In genomic region chr3:113747719-113748046, GRCh38 we compare ENCODE assay signal across 8 cellular contexts. TPM values are rescaled to one million over a fixed set of nuclear protein-coding genes. Genes with fewer than 3 reads are reported as not detected.
DNase-seq lines count a peak whose midpoint lies in the region; ATAC-seq and TF ChIP-seq lines count a peak whose summit lies in the region.

No MANE protein-coding gene starts in this region.

- H3K4me1 Mint-ChIP-seq in dendritic cell treated with granulocyte-macrophage colony-stimulating factor and Interleukin-4, amounts not matched to agents 40 ng/mL and 50 ng/mL, for 4 days (ENCODE audit: low read depth) = peaks cover 50% of the 10 kb centered on the region
- H3K4me1 Mint-ChIP-seq in nephron progenitor cell = peaks cover 47% of the 10 kb centered on the region

- ATAC-seq in GM19043 (IDR thresholded peaks at IDR 0.05; ENCODE audit: low read depth, unreplicated experiment) (peak; percentile 3), GM19397 (IDR thresholded peaks at IDR 0.05; ENCODE audit: unreplicated experiment) (no peak)

- peaks cover 22% of the 10 kb centered on the region for H3K36me3 ChIP-seq in SJSA1

- no peaks in the 10 kb centered on the region for H3K27me3 ChIP-seq in SJSA1 (replicated peaks)

- H3K27ac ChIP-seq in 22Rv1 (peak overlapping the region; percentile 99), SJSA1 (peak overlapping the region; percentile 99; the same call in 1 of the 2 replicates)

- H3K4me1 ChIP-seq in SJSA1 (replicated peaks) = peaks cover 23% of the 10 kb centered on the region

- no peaks in the 10 kb centered on the region for H3K27me3 Mint-ChIP-seq in dendritic cell treated with granulocyte-macrophage colony-stimulating factor and Interleukin-4, amounts not matched to agents 40 ng/mL and 50 ng/mL, for 4 days
- H3K27me3 Mint-ChIP-seq in nephron progenitor cell (ENCODE audit: low read depth, poor library complexity) = peaks cover 8% of the 10 kb centered on the region

- peaks cover 27% of the 10 kb centered on the region for H3K36me3 Mint-ChIP-seq in dendritic cell treated with granulocyte-macrophage colony-stimulating factor and Interleukin-4, amounts not matched to agents 40 ng/mL and 50 ng/mL, for 4 days (ENCODE audit: low read depth)
- H3K36me3 Mint-ChIP-seq in nephron progenitor cell (ENCODE audit: low read depth) = peaks cover 2% of the 10 kb centered on the region

- peak overlapping the region; percentile 85 for H3K4me3 Mint-ChIP-seq in dendritic cell treated with granulocyte-macrophage colony-stimulating factor and Interleukin-4, amounts not matched to agents 40 ng/mL and 50 ng/mL, for 4 days
- peak overlapping the region; percentile 98 for H3K4me3 Mint-ChIP-seq in nephron progenitor cell

- peak overlapping the region; percentile 80 for H3K4me3 ChIP-seq in SJSA1

- no peaks in the 10 kb centered on the region for H3K9me3 Mint-ChIP-seq in dendritic cell treated with granulocyte-macrophage colony-stimulating factor and Interleukin-4, amounts not matched to agents 40 ng/mL and 50 ng/mL, for 4 days
- no peaks in the 10 kb centered on the region for H3K9me3 Mint-ChIP-seq in nephron progenitor cell

- H3K9me3 ChIP-seq in SJSA1 (replicated peaks) = no peaks in the 10 kb centered on the region

- no peak for TF ChIP-seq CTCF in 22Rv1 (IDR thresholded peaks at IDR 0.05)
- TF ChIP-seq CTCF in nephron progenitor cell (IDR thresholded peaks at IDR 0.05) = no peak

- H3K27ac Mint-ChIP-seq in dendritic cell treated with granulocyte-macrophage colony-stimulating factor and Interleukin-4, amounts not matched to agents 40 ng/mL and 50 ng/mL, for 4 days = peak overlapping the region; percentile 100
- H3K27ac Mint-ChIP-seq in nephron progenitor cell = peak overlapping the region; percentile 100

- intact Hi-C loops in dendritic cell treated with granulocyte-macrophage colony-stimulating factor and Interleukin-4, amounts not matched to agents 40 ng/mL and 50 ng/mL, for 4 days (cut with micrococcal nuclease) = loop anchor here (2.0 to 10.0 kb wide), 3 partner anchors 309 to 1397 kb away; partner anchors contain the start of genes CCDC191, QTRT2 and ZBTB20

- DNase-seq in SJSA1 (ENCODE audit: low read depth in 1 of 2, low spot score in 2 of 2) (peak in 1 of 2 experiments; percentile 9), nephron progenitor cell (no peak), activated gamma-delta T cell (lab: John Stamatoyannopoulos, UW) (no peak), mesenteric fat pad (ENCODE audit: low spot score) (no peak)

RNA-seq across cellular contexts. Expression of gene ATP6V1A, which starts 0.8 kb away (rescaled TPM):
- 54.8 and 65.8 TPM in 2 replicates for total RNA-seq in SJSA1 (2014; rRNA removed; shearing (Covaris generic))
- 69.5 TPM for total RNA-seq in mesenteric fat pad

RNA-seq across cellular contexts. Expression of gene NAA50, which starts 1.6 kb away (rescaled TPM):
- 165 and 166 TPM in 2 replicates for total RNA-seq in SJSA1 (2014; rRNA removed; shearing (Covaris generic))
- 175 TPM for total RNA-seq in mesenteric fat pad

RNA-seq across cellular contexts. Expression of gene USF3, which starts 51.2 kb away (rescaled TPM):
- 7.2 and 8.1 TPM in 2 replicates for total RNA-seq in SJSA1 (2014; rRNA removed; shearing (Covaris generic))
- 15.1 TPM for total RNA-seq in mesenteric fat pad
